ENCODE assay signal across 13 cellular contexts in the genomic region with DNA sequence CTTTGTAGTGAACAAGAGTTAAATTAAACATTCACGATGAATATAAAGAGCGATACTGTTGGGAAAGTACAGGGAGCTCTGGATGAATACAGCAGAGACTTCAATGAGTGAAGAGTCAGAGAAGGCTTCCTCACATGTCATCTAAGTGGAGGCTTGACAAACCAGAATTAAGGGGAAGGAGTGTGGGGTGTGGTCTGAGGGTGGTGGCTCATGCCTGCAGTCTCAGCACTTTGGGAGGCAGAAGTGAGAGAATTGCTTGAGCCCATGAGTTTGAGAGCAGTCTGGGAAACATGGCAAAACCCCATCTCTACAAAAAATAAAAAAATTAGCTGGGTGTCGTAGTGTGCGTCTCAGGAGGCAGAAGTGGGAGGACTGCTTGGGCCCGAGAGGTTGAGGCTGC. TPM values are rescaled to one million over a fixed set of nuclear protein-coding genes. Genes with fewer than 3 reads are reported as not detected.
DNase-seq lines count a peak whose midpoint lies in the region; ATAC-seq and TF ChIP-seq lines count a peak whose summit lies in the region.
"Had no signal": no experiment of that assay in that cellular context is flagged by ENCODE, and none has a peak within 500 bp of the region (broad histone marks: within the 10 kb centered on the region; RNA-seq: fewer than 3 reads in every experiment).

No MANE protein-coding gene starts in this region.

- peaks cover 22% of the 10 kb centered on the region for H3K4me1 ChIP-seq in adipocyte (ENCODE audit: control insufficient read depth, insufficient read depth, low read length)
- no peaks in the 10 kb centered on the region for H3K4me1 ChIP-seq in mucosa of descending colon (ENCODE audit: low read depth)
- H3K4me1 ChIP-seq in uterus, result peaks cover 0 to 5% of the 10 kb centered on the region in 2 donors
- H3K4me1 ChIP-seq: BE2C, prostate gland had no signal

- peak overlapping the region; percentile 43 to 64 for H3K27ac ChIP-seq in uterus
- H3K27ac ChIP-seq: prostate gland, SK-N-MC had no signal

- peaks cover 13% of the 10 kb centered on the region for H3K4me1 Mint-ChIP-seq in stimulated activated naive CD8-positive, alpha-beta T cell treated with anti-CD3 and anti-CD28 coated beads, Interleukin-15, amount 100 ng/mL, for 72 hours

- intact Hi-C loops in mucosa of descending colon (cut with DNase I, micrococcal nuclease) (loop anchor here (5.0 to 10.0 kb wide), 2 partner anchors 90 to 93 kb away; no protein-coding TSS in a partner anchor), uterus (cut with DNase I; ENCODE audit: low total_unique reads) (loop anchor here (5.0 kb wide), 1 partner anchor 83 kb away; no protein-coding TSS in a partner anchor)

- H3K9me3 ChIP-seq in adipocyte (ENCODE audit: control insufficient read depth, low read length) (no peaks in the 10 kb centered on the region), mucosa of descending colon (no peaks in the 10 kb centered on the region), uterus (no peaks in the 10 kb centered on the region)
- H3K9me3 ChIP-seq: BE2C, prostate gland had no signal

- H3K9me3 Mint-ChIP-seq in stimulated activated naive CD8-positive, alpha-beta T cell treated with anti-CD3 and anti-CD28 coated beads, Interleukin-15, amount 100 ng/mL, for 72 hours, result no peaks in the 10 kb centered on the region

- H3K4me3 ChIP-seq in adipocyte (ENCODE audit: low read length) (no peak overlapping the region), mucosa of descending colon (no peak overlapping the region), uterus (no peak overlapping the region)
- H3K4me3 ChIP-seq: prostate gland had no signal

- peak overlapping the region in 1 of 2 donors; percentile 51 for H3K4me3 Mint-ChIP-seq in stimulated activated naive CD8-positive, alpha-beta T cell treated with anti-CD3 and anti-CD28 coated beads, Interleukin-15, amount 100 ng/mL, for 72 hours

- H3K36me3 ChIP-seq in adipocyte (ENCODE audit: control insufficient read depth, insufficient read depth, low read length, severe bottlenecking) (peaks cover 46% of the 10 kb centered on the region), mucosa of descending colon (ENCODE audit: low read depth) (peaks cover 14% of the 10 kb centered on the region), uterus (no peaks in the 10 kb centered on the region)

- no peak for ATAC-seq in stimulated activated naive CD8-positive, alpha-beta T cell treated with anti-CD3 and anti-CD28 coated beads, Interleukin-15, amount 100 ng/mL, for 72 hours
- ATAC-seq in stimulated activated naive CD8-positive, alpha-beta T cell treated with anti-CD3 and anti-CD28 coated beads, Interleukin-15, Interleukin-2, amounts not matched to agents 100 U/mL and 50 U/mL, for 24 hours, result no peak
- peak; percentile 20 for ATAC-seq in mucosa of descending colon
- ATAC-seq in HG02763 (IDR thresholded peaks at IDR 0.05; ENCODE audit: unreplicated experiment), result no peak

- DNase-seq in stimulated activated naive CD8-positive, alpha-beta T cell treated with anti-CD3 and anti-CD28 coated beads, Interleukin-15, amount 100 ng/mL, for 72 hours, result no peak
- no peak for DNase-seq in stimulated activated naive CD8-positive, alpha-beta T cell treated with anti-CD3 and anti-CD28 coated beads, Interleukin-15, Interleukin-2, amounts not matched to agents 100 U/mL and 50 U/mL, for 24 hours
- DNase-seq in adipocyte (ENCODE audit: low read depth), result no peak
- DNase-seq in mucosa of descending colon, result no peak
- DNase-seq in uterus, result no peak
- no peak for DNase-seq in kidney glomerular epithelial cell (lab: John Stamatoyannopoulos, UW)
- no peak for DNase-seq in COLO668 (lab: John Stamatoyannopoulos, UW; ENCODE audit: unreplicated experiment)
- DNase-seq: aorta; BE2C; stimulated activated CD8-positive, alpha-beta memory T cell treated with anti-CD3 and anti-CD28 coated beads, Interleukin-4, amount 100 ng/mL, for 48 hours had no signal

- TF ChIP-seq CTCF in mucosa of descending colon (IDR thresholded peaks at IDR 0.05) (no peak), uterus (IDR thresholded peaks at IDR 0.05) (no peak)

- no peak for TF ChIP-seq POLR2A in uterus (IDR thresholded peaks at IDR 0.05)

- H3K27ac Mint-ChIP-seq in stimulated activated naive CD8-positive, alpha-beta T cell treated with anti-CD3 and anti-CD28 coated beads, Interleukin-15, amount 100 ng/mL, for 72 hours, result peak overlapping the region; percentile 23 to 33

- no peaks in the 10 kb centered on the region for H3K27me3 Mint-ChIP-seq in stimulated activated naive CD8-positive, alpha-beta T cell treated with anti-CD3 and anti-CD28 coated beads, Interleukin-15, amount 100 ng/mL, for 72 hours

- H3K27me3 ChIP-seq in adipocyte (replicated peaks; ENCODE audit: control insufficient read depth, insufficient read depth, low read length), result no peaks in the 10 kb centered on the region
- H3K27me3 ChIP-seq in uterus, result no peaks in the 10 kb centered on the region
- H3K27me3 ChIP-seq: BE2C had no signal

- H3K9ac ChIP-seq in adipocyte (ENCODE audit: low read length), result peak overlapping the region; percentile 77

RNA-seq across cellular contexts. Expression of gene SDHB, which starts 8.7 kb away (rescaled TPM):
- total RNA-seq in mucosa of descending colon (100 to 1,000 TPM; 145 to 177 (median 163) TPM), uterus (100 to 1,000 TPM in 1 of 4 donors, 10 to 100 TPM in 3; 53.0 to 152 (median 74.7) TPM)

RNA-seq across cellular contexts. Expression of gene ATP13A2, which starts 33.4 kb away (rescaled TPM):
- total RNA-seq in mucosa of descending colon, result 10 to 100 TPM; 36.0 to 53.5 (median 44.1) TPM
- total RNA-seq in uterus, result 10 to 100 TPM in 3 of 4 donors, 1 to 10 TPM in 1; 8.5 to 31.4 (median 19.7) TPM
